1 cellular context compared by ENCODE assay signal in the genomic region with DNA sequence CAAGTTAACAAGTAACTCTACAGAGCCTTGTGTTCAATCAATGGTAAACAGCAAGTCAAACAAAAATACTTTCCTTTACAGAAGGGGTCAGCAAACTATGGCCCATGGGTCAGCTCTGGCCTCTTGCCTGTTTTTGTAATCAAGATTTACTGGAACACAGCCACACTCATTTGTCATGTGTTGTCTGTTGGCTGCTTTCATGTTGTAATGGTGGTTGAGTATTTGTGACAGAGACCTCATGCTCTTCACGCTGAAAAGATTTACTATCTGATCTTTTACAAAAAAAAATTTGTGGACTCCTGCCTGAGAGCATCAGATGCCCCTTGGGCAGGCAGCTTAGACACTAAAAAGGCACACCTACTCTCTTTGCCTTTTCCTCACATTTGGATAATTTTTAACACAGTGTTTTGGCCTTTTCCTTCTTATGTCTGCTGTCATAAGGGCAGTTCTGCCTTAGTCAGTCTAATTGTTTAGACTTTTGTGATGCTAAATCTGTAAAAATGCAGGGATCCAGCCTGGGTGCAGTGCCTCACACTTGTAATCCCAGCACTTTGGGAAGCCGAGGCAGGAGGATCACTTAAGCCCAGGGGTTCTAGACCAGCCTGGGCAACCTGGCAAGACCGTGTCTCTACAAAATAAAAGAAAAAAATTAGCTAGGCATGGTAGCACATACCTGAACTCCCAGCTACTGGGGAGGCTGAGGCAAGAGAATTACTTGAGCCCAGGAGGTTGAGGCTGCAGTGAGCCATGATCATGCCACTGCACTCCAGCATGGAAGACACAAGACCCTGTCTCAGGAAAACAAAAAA.
TF ChIP-seq lines count a peak whose summit lies in the region.

No MANE protein-coding gene starts in this region.

TF ChIP-seq in GM23338, 12 proteins besides CTCF, POLR2A, EP300 and RAD21:
- no peak for TF ChIP-seq ZNF114 (CRISPR knock-in tag; IDR thresholded peaks at IDR 0.05)
- TF ChIP-seq NANOG (IDR thresholded peaks at IDR 0.05; ENCODE audit: borderline replicate concordance), result no peak
- no peak for TF ChIP-seq CREB1 (CRISPR knock-in tag; IDR thresholded peaks at IDR 0.05; ENCODE audit: low read depth)
- TF ChIP-seq POLR2AphosphoS5 (IDR thresholded peaks at IDR 0.05; ENCODE audit: low read depth), result no peak
- TF ChIP-seq, protein P1, sequence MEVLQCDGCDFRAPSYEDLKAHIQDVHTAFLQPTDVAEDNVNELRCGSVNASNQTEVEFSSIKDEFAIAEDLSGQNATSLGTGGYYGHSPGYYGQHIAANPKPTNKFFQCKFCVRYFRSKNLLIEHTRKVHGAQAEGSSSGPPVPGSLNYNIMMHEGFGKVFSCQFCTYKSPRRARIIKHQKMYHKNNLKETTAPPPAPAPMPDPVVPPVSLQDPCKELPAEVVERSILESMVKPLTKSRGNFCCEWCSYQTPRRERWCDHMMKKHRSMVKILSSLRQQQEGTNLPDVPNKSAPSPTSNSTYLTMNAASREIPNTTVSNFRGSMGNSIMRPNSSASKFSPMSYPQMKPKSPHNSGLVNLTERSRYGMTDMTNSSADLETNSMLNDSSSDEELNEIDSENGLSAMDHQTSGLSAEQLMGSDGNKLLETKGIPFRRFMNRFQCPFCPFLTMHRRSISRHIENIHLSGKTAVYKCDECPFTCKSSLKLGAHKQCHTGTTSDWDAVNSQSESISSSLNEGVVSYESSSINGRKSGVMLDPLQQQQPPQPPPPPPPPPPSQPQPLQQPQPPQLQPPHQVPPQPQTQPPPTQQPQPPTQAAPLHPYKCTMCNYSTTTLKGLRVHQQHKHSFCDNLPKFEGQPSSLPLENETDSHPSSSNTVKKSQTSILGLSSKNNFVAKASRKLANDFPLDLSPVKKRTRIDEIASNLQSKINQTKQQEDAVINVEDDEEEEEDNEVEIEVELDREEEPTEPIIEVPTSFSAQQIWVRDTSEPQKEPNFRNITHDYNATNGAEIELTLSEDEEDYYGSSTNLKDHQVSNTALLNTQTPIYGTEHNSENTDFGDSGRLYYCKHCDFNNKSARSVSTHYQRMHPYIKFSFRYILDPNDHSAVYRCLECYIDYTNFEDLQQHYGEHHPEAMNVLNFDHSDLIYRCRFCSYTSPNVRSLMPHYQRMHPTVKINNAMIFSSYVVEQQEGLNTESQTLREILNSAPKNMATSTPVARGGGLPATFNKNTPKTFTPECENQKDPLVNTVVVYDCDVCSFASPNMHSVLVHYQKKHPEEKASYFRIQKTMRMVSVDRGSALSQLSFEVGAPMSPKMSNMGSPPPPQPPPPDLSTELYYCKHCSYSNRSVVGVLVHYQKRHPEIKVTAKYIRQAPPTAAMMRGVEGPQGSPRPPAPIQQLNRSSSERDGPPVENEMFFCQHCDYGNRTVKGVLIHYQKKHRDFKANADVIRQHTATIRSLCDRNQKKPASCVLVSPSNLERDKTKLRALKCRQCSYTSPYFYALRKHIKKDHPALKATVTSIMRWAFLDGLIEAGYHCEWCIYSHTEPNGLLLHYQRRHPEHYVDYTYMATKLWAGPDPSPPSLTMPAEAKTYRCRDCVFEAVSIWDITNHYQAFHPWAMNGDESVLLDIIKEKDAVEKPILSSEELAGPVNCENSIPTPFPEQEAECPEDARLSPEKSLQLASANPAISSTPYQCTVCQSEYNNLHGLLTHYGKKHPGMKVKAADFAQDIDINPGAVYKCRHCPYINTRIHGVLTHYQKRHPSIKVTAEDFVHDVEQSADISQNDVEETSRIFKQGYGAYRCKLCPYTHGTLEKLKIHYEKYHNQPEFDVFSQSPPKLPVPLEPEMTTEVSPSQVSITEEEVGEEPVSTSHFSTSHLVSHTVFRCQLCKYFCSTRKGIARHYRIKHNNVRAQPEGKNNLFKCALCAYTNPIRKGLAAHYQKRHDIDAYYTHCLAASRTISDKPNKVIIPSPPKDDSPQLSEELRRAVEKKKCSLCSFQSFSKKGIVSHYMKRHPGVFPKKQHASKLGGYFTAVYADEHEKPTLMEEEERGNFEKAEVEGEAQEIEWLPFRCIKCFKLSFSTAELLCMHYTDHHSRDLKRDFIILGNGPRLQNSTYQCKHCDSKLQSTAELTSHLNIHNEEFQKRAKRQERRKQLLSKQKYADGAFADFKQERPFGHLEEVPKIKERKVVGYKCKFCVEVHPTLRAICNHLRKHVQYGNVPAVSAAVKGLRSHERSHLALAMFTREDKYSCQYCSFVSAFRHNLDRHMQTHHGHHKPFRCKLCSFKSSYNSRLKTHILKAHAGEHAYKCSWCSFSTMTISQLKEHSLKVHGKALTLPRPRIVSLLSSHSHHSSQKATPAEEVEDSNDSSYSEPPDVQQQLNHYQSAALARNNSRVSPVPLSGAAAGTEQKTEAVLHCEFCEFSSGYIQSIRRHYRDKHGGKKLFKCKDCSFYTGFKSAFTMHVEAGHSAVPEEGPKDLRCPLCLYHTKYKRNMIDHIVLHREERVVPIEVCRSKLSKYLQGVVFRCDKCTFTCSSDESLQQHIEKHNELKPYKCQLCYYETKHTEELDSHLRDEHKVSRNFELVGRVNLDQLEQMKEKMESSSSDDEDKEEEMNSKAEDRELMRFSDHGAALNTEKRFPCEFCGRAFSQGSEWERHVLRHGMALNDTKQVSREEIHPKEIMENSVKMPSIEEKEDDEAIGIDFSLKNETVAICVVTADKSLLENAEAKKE (CRISPR knock-in tag; IDR thresholded peaks at IDR 0.05), result no peak
- TF ChIP-seq, protein P2, sequence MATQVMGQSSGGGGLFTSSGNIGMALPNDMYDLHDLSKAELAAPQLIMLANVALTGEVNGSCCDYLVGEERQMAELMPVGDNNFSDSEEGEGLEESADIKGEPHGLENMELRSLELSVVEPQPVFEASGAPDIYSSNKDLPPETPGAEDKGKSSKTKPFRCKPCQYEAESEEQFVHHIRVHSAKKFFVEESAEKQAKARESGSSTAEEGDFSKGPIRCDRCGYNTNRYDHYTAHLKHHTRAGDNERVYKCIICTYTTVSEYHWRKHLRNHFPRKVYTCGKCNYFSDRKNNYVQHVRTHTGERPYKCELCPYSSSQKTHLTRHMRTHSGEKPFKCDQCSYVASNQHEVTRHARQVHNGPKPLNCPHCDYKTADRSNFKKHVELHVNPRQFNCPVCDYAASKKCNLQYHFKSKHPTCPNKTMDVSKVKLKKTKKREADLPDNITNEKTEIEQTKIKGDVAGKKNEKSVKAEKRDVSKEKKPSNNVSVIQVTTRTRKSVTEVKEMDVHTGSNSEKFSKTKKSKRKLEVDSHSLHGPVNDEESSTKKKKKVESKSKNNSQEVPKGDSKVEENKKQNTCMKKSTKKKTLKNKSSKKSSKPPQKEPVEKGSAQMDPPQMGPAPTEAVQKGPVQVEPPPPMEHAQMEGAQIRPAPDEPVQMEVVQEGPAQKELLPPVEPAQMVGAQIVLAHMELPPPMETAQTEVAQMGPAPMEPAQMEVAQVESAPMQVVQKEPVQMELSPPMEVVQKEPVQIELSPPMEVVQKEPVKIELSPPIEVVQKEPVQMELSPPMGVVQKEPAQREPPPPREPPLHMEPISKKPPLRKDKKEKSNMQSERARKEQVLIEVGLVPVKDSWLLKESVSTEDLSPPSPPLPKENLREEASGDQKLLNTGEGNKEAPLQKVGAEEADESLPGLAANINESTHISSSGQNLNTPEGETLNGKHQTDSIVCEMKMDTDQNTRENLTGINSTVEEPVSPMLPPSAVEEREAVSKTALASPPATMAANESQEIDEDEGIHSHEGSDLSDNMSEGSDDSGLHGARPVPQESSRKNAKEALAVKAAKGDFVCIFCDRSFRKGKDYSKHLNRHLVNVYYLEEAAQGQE (IDR thresholded peaks at IDR 0.05; ENCODE audit: unreplicated experiment), result no peak
- TF ChIP-seq, protein P3, sequence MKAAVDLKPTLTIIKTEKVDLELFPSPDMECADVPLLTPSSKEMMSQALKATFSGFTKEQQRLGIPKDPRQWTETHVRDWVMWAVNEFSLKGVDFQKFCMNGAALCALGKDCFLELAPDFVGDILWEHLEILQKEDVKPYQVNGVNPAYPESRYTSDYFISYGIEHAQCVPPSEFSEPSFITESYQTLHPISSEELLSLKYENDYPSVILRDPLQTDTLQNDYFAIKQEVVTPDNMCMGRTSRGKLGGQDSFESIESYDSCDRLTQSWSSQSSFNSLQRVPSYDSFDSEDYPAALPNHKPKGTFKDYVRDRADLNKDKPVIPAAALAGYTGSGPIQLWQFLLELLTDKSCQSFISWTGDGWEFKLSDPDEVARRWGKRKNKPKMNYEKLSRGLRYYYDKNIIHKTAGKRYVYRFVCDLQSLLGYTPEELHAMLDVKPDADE (IDR thresholded peaks at IDR 0.05), result no peak
- TF ChIP-seq ZNF331 (CRISPR knock-in tag; IDR thresholded peaks at IDR 0.05; ENCODE audit: low read depth), result no peak
- no peak for TF ChIP-seq EZH2 (IDR thresholded peaks at IDR 0.05; ENCODE audit: low read depth, unreplicated experiment)
- no peak for TF ChIP-seq STAT1 (IDR thresholded peaks at IDR 0.05; ENCODE audit: unreplicated experiment)
- TF ChIP-seq EZH2phosphoT487 (IDR thresholded peaks at IDR 0.05; ENCODE audit: unreplicated experiment), result no peak
- TF ChIP-seq JUNB (IDR thresholded peaks at IDR 0.05; ENCODE audit: unreplicated experiment), result no peak
